ENCODE assay signal across 8 cellular contexts in the genomic region with DNA sequence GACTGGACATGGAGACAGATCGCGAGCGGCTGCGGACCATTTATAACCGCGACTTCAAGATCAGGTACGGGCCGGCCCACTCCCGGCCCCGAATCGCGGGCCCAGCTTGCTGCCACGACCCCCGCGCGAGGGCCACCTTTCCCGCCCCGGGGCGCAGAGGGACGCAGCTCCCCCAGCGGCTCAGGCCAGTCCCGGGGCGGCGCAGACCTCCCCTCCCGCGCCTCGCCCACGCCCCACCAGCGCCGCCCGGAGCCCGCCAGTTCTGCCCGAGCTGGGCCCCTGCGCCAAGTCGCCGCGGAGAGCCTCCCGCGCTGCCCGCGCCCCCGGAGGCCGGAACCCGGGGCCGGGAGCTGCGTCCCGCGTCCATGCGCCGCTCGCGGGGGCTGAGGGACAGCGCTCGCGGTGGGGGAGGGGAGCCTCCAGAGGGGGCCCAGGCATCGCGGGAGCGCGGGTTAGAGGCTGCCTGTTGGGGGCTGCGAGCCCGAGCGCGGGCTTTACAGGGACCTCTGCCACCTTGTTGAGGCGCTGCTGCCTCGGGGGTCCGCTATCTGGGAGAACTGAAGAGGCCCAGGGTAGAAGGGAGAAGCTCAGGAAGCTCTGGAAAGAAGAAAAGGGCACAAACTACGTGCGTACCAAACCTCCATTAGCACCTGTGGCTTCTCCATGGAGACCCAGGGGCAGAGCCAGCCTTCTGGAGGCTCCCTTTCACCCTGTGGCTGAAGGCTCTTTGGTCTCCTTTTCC. TPM values are rescaled to one million over a fixed set of nuclear protein-coding genes. Genes with fewer than 3 reads are reported as not detected.
DNase-seq lines count a peak whose midpoint lies in the region; ATAC-seq, FAIRE-seq and TF ChIP-seq lines count a peak whose summit lies in the region.

No MANE protein-coding gene starts in this region.

- peak overlapping the region; percentile 88 to 91 for H3K27ac ChIP-seq in small intestine (ENCODE audit: low read depth in 1 of 2, low read length in 1 of 2)

- peaks cover 3 to 5% of the 10 kb centered on the region in 2 donors for H3K4me1 ChIP-seq in small intestine (ENCODE audit: control insufficient read depth in 2 of 2, insufficient read depth in 1 of 2, low read depth in 1 of 2, low read length in 1 of 2)

- peak overlapping the region; percentile 78 for H3K4me3 ChIP-seq in astrocyte of the cerebellum (ENCODE audit: low read depth, low read length)
- H3K4me3 ChIP-seq in iPS-18c (ENCODE audit: insufficient read depth, low read depth, low read length) = peak overlapping the region; percentile 74
- peak overlapping the region; percentile 87 to 93 for H3K4me3 ChIP-seq in small intestine (ENCODE audit: low read depth in 1 of 2, low read length in 2 of 2)

- H3K9me3 ChIP-seq in iPS-18c (ENCODE audit: control insufficient read depth, insufficient read depth, low read length) = no peaks in the 10 kb centered on the region
- no peaks in the 10 kb centered on the region for H3K9me3 ChIP-seq in small intestine (ENCODE audit: control insufficient read depth, low read depth)

- H3K27me3 Mint-ChIP-seq in T-helper 1 cell treated with Interleukin-12 subunit alpha and Interleukin-12 subunit beta and Interleukin-4 antibody, amounts not matched to agents 30 μg/mL and 1 μg/mL, for 36 hours (ENCODE audit: low read depth) = no peaks in the 10 kb centered on the region

- TF ChIP-seq CTCF in astrocyte of the cerebellum (IDR thresholded peaks at IDR 0.05; ENCODE audit: low read depth, low read length, missing control alignments) = no peak
- no peak for TF ChIP-seq CTCF in D721Med (IDR thresholded peaks at IDR 0.05; ENCODE audit: insufficient read depth, missing control alignments)

- WGBS in small intestine, 3 donors = 0 to 1% (median 1%) methylated on average over 48 to 68 of the region's 68 CpGs

- peaks cover 53% of the 10 kb centered on the region for H3K36me3 Mint-ChIP-seq in T-helper 1 cell treated with Interleukin-12 subunit alpha and Interleukin-12 subunit beta and Interleukin-4 antibody, amounts not matched to agents 30 μg/mL and 1 μg/mL, for 36 hours (ENCODE audit: low read depth)

- in situ Hi-C loops in astrocyte of the cerebellum (cut with HindIII; ENCODE audit: low sequenced_read_pairs) = no loop called here

- peak in 10 of 14 donors; percentile 17 to 82 (median 71) for DNase-seq in C1 segment of cervical spinal cord (lab: John Stamatoyannopoulos, UW)
- DNase-seq in HT-29 (ENCODE audit: low spot score) = peak; percentile 51
- no peak for DNase-seq in astrocyte of the cerebellum (ENCODE audit: low read depth)
- DNase-seq in small intestine = peak; percentile 28
- DNase-seq in D721Med (ENCODE audit: insufficient read length, low spot score) = no peak

- no peaks in the 10 kb centered on the region for H3K27me3 ChIP-seq in small intestine (ENCODE audit: control insufficient read depth in 2 of 2, insufficient read depth in 2 of 2, low read length in 2 of 2)

- FAIRE-seq in small intestine (lab: Jason Lieb, UNC) = no peak
- no peak for FAIRE-seq in D721Med (lab: Jason Lieb, UNC)

- ATAC-seq in GM19438 (IDR thresholded peaks at IDR 0.05; ENCODE audit: low read depth, unreplicated experiment) = peak; percentile 35

- H3K9me3 Mint-ChIP-seq in T-helper 1 cell treated with Interleukin-12 subunit alpha and Interleukin-12 subunit beta and Interleukin-4 antibody, amounts not matched to agents 30 μg/mL and 1 μg/mL, for 36 hours = no peaks in the 10 kb centered on the region

- peaks cover 0 to 3% of the 10 kb centered on the region in 2 donors for H3K36me3 ChIP-seq in small intestine (ENCODE audit: control insufficient read depth in 2 of 2, insufficient read depth in 2 of 2, low read length in 2 of 2)

- H3K27ac Mint-ChIP-seq in T-helper 1 cell treated with Interleukin-12 subunit alpha and Interleukin-12 subunit beta and Interleukin-4 antibody, amounts not matched to agents 30 μg/mL and 1 μg/mL, for 36 hours = peak overlapping the region; percentile 98

- peak overlapping the region; percentile 99 for H3K4me3 Mint-ChIP-seq in T-helper 1 cell treated with Interleukin-12 subunit alpha and Interleukin-12 subunit beta and Interleukin-4 antibody, amounts not matched to agents 30 μg/mL and 1 μg/mL, for 36 hours

- H3K4me1 Mint-ChIP-seq in T-helper 1 cell treated with Interleukin-12 subunit alpha and Interleukin-12 subunit beta and Interleukin-4 antibody, amounts not matched to agents 30 μg/mL and 1 μg/mL, for 36 hours (ENCODE audit: low read depth) = peaks cover 51% of the 10 kb centered on the region

RNA-seq across cellular contexts. Expression of a gene that starts 0.7 kb away (rescaled TPM):
- total RNA-seq in HT-29 (2014; rRNA removed; shearing (Covaris generic)) = 94.5 and 125 TPM in 2 replicates
- 100 to 1,000 TPM in 1 of 3 donors, 10 to 100 TPM in 2; 53.2 to 222 (median 92.4) TPM for polyA plus RNA-seq in small intestine

RNA-seq across cellular contexts. Expression of a gene that starts 31.8 kb away (rescaled TPM):
- 374 and 385 TPM in 2 replicates for total RNA-seq in HT-29 (2014; rRNA removed; shearing (Covaris generic))
- polyA plus RNA-seq in small intestine = 1,000 to 10,000 TPM in 2 of 3 donors, 100 to 1,000 TPM in 1; 235 to 1,126 (median 1,023) TPM

RNA-seq across cellular contexts. Expression of a gene that starts 40.0 kb away (rescaled TPM):
- 0.56 and 2.1 TPM in 2 replicates for total RNA-seq in HT-29 (2014; rRNA removed; shearing (Covaris generic))
- polyA plus RNA-seq in small intestine = under 1 TPM in 1 of 3 donors, not detected in 2; 1.00 TPM

RNA-seq across cellular contexts. Expression of a gene that starts 55.5 kb away (rescaled TPM):
- 132 and 133 TPM in 2 replicates for total RNA-seq in HT-29 (2014; rRNA removed; shearing (Covaris generic))
- 100 to 1,000 TPM in 1 of 3 donors, 10 to 100 TPM in 2; 76.2 to 106 (median 78.4) TPM for polyA plus RNA-seq in small intestine

RNA-seq across cellular contexts. Expression of a gene that starts 56.2 kb away (rescaled TPM):
- 21.9 and 22.5 TPM in 2 replicates for total RNA-seq in HT-29 (2014; rRNA removed; shearing (Covaris generic))
- polyA plus RNA-seq in small intestine = 10 to 100 TPM in 2 of 3 donors, 1 to 10 TPM in 1; 6.3 to 17.0 (median 10.1) TPM

Comparison
In these comparisons a context has a peak if more than half of its experiments do, and no peak if none do; other contexts are left out.
1. DNase-seq: peak in C1 segment of cervical spinal cord (10 of 14), HT-29 (single experiment) and small intestine (single experiment); none in astrocyte of the cerebellum (single experiment) and D721Med (single experiment).
2. Peak in every context shown above with its lines, with median percentiles within 50 percentile points of each other: H3K4me3 ChIP-seq.